8 cellular contexts compared by ENCODE assay signal in the genomic region with DNA sequence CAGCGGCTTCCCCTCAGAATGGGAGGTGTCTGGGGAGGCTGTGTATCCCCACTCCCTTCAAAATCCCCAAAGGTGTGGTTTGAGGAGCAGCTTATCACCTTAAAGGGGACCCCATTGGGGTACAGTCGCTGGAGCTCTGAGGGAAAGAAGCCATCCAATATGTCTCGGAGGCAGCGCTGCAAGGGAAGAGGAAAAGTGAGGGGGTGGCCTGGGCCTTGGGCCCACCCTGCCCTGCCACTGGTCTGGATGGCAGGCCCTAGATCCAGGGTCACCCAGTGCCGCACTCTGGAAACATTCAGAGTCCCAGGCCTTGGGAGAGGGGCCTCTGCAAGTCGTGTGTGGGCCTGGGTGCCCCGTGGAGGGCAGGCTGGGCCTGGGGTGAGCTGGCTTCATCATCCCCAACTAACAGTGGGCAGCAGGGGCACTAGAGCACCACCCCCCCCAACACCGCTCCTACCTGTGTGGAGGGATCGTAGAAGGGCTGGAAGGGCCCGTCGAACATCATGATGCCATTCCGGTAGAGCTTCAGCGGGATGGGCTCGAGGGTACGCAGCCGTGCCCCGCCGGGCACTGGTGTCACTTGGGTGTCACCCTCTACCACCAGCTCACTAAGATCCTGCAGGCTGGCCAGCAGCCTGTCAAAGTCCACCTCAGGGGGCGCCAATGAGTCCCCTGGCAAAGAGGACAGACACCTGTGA. TPM values are rescaled to one million over a fixed set of nuclear protein-coding genes. Genes with fewer than 3 reads are reported as not detected.
DNase-seq lines count a peak whose midpoint lies in the region; ATAC-seq and TF ChIP-seq lines count a peak whose summit lies in the region.

No MANE protein-coding gene starts in this region.

- no peaks in the 10 kb centered on the region for H3K27me3 ChIP-seq in cardiac muscle cell
- no peaks in the 10 kb centered on the region for H3K27me3 ChIP-seq in subcutaneous abdominal adipose tissue (ENCODE audit: control insufficient read depth in 5 of 5, insufficient read depth in 4 of 5, low read length in 5 of 5)

- DNase-seq in CD14-positive monocyte (ENCODE audit: low spot score) (no peak), HEK293T (ENCODE audit: extremely low spot score) (peak; percentile 72), cardiac muscle cell (ENCODE audit: low read depth in 1 of 2, low spot score in 1 of 2) (peak in 1 of 2 donors; percentile 52), anterior cingulate cortex (lab: John Stamatoyannopoulos, UW) (no peak)
- DNase-seq in activated CD4-positive, alpha-beta T cell treated with anti-CD3 and anti-CD28 coated beads, Interleukin-2, amount 50 U/mL, for 48 hours: peak; percentile 67 to 74

- peak overlapping the region; percentile 96 to 100 (median 100) for H3K27ac Mint-ChIP-seq in CD14-positive monocyte

- peak overlapping the region in 1 of 5 donors; percentile 4 for H3K9ac ChIP-seq in subcutaneous abdominal adipose tissue (ENCODE audit: low read length in 5 of 5)

- H3K4me3 ChIP-seq in cardiac muscle cell (no peak overlapping the region), subcutaneous abdominal adipose tissue (ENCODE audit: low read depth in 1 of 5, low read length in 5 of 5) (no peak overlapping the region)

- H3K36me3 ChIP-seq in cardiac muscle cell (no peaks in the 10 kb centered on the region), subcutaneous abdominal adipose tissue (ENCODE audit: control insufficient read depth in 5 of 5, insufficient read depth in 5 of 5, low read length in 5 of 5) (peaks cover 0 to 22% (median 9%) of the 10 kb centered on the region in 5 donors)

- no peaks in the 10 kb centered on the region for H3K9me3 Mint-ChIP-seq in CD14-positive monocyte

- peaks cover 7% of the 10 kb centered on the region for H3K4me1 ChIP-seq in cardiac muscle cell (ENCODE audit: low read depth)
- H3K4me1 ChIP-seq in subcutaneous abdominal adipose tissue (ENCODE audit: control insufficient read depth in 5 of 5, insufficient read depth in 5 of 5, low read length in 5 of 5): peaks cover 13 to 90% (median 84%) of the 10 kb centered on the region in 5 donors

- H3K9me3 ChIP-seq in cardiac muscle cell (ENCODE audit: low read depth): no peaks in the 10 kb centered on the region
- H3K9me3 ChIP-seq in subcutaneous abdominal adipose tissue (ENCODE audit: control insufficient read depth in 5 of 5, low read length in 5 of 5): no peaks in the 10 kb centered on the region

- ATAC-seq in HG03196 (IDR thresholded peaks at IDR 0.05; ENCODE audit: unreplicated experiment) (no peak), HG03565 (IDR thresholded peaks at IDR 0.05; ENCODE audit: unreplicated experiment) (no peak)

- H3K27ac ChIP-seq in cardiac muscle cell (no peak overlapping the region), subcutaneous abdominal adipose tissue (ENCODE audit: low read depth, low read length) (peak overlapping the region; percentile 54)

- peaks cover 96% of the 10 kb centered on the region for H3K4me1 Mint-ChIP-seq in CD14-positive monocyte

- CTCF ChIA-PET in HEK293T (lab: Yijun Ruan, JAX): interaction anchor here (0.5 to 4.0 kb wide), 22 partner anchors 8 to 1936 kb away, joined by 3 to 55 read pairs (median 4); a partner anchor contains a TSS

- TF ChIP-seq CTCF in CD14-positive monocyte (IDR thresholded peaks at IDR 0.05) (peak; percentile 35), cardiac muscle cell (IDR thresholded peaks at IDR 0.05; ENCODE audit: low read depth, low read length) (peak; percentile 31)

- POLR2A ChIA-PET in HEK293T (lab: Yijun Ruan, JAX): interaction anchor here (1.0 to 1.8 kb wide), 3 partner anchors 22 to 147 kb away, joined by 4 read pairs; a partner anchor contains a TSS

- H3K36me3 Mint-ChIP-seq in CD14-positive monocyte: peaks cover 45 to 61% of the 10 kb centered on the region in 2 donors

- H3K27me3 Mint-ChIP-seq in CD14-positive monocyte (ENCODE audit: low read depth in 3 of 3): peaks cover 0 to 9% (median 4%) of the 10 kb centered on the region in 3 donors

- intact Hi-C loops in CD14-positive monocyte (cut with micrococcal nuclease): loop anchor here (2.0 kb wide), 1 partner anchor 35 kb away; no protein-coding TSS in a partner anchor

- H3K4me3 Mint-ChIP-seq in CD14-positive monocyte: peak overlapping the region; percentile 9 to 86

TF ChIP-seq in HEK293T, 16 proteins besides CTCF, POLR2A, EP300 and RAD21:
- TF ChIP-seq CTBP1 (IDR thresholded peaks at IDR 0.05; ENCODE audit: borderline replicate concordance) (no peak), FOXK2 (IDR thresholded peaks at IDR 0.05) (no peak), BHLHE40 (IDR thresholded peaks at IDR 0.05; ENCODE audit: borderline replicate concordance) (no peak), L3MBTL2 (conservative IDR thresholded peaks at IDR 0.05) (no peak), ARNT (IDR thresholded peaks at IDR 0.05) (no peak), ELF4 (IDR thresholded peaks at IDR 0.05) (no peak), SUZ12 (IDR thresholded peaks at IDR 0.05) (no peak)

RNA-seq across cellular contexts. Expression of a gene that starts 5.6 kb away (rescaled TPM):
- polyA plus RNA-seq in CD14-positive monocyte (1,000 to 10,000 TPM; 1,706 to 1,744 TPM), cardiac muscle cell (93.4 and 119 TPM in 2 replicates)
- 23.0 and 32.9 TPM in 2 replicates for total RNA-seq in cardiac muscle cell

RNA-seq across cellular contexts. Expression of a gene that starts 20.9 kb away (rescaled TPM):
- polyA plus RNA-seq in CD14-positive monocyte (10 to 100 TPM; 48.0 to 52.1 TPM), cardiac muscle cell (40.1 and 41.3 TPM in 2 replicates)
- total RNA-seq in cardiac muscle cell: 13.8 and 21.1 TPM in 2 replicates

RNA-seq across cellular contexts. Expression of a gene that starts 32.2 kb away (rescaled TPM):
- polyA plus RNA-seq in CD14-positive monocyte (1,000 to 10,000 TPM; 2,617 to 4,047 TPM), cardiac muscle cell (2.0 and 3.3 TPM in 2 replicates)
- total RNA-seq in cardiac muscle cell: not detected in 2 replicates

RNA-seq across cellular contexts. Expression of a gene that starts 51.5 kb away (rescaled TPM):
- polyA plus RNA-seq in CD14-positive monocyte (10 to 100 TPM in 1 of 2 donors, 1 to 10 TPM in 1; 8.2 to 10.9 TPM), cardiac muscle cell (22.9 and 28.8 TPM in 2 replicates)
- 32.7 and 33.2 TPM in 2 replicates for total RNA-seq in cardiac muscle cell

Comparison
In these comparisons a context has a peak if more than half of its experiments do, and no peak if none do; other contexts are left out.
1. DNase-seq: peak in HEK293T (single experiment) and activated CD4-positive, alpha-beta T cell treated with anti-CD3 and anti-CD28 coated beads, Interleukin-2, amount 50 U/mL, for 48 hours (2 of 2); none in CD14-positive monocyte (single experiment) and anterior cingulate cortex (0 of 58).
2. RNA of a gene that starts 5.6 kb away (polyA plus RNA-seq): 1,706 to 1,744 TPM in CD14-positive monocyte; 93.4 to 119 TPM in cardiac muscle cell; every median in the first group is over 10 times any median in the second.
3. RNA of a gene that starts 32.2 kb away (polyA plus RNA-seq): 2,617 to 4,047 TPM in CD14-positive monocyte; 2.0 to 3.3 TPM in cardiac muscle cell; every median in the first group is over 100 times any median in the second.